In genomic region chr7:12729112-12729511, GRCh38 we compare ENCODE assay signal across 8 cellular contexts.
DNase-seq lines count a peak whose midpoint lies in the region; ATAC-seq lines count a peak whose summit lies in the region.

No MANE protein-coding gene starts in this region.

- no peak for ATAC-seq in HG02884 (IDR thresholded peaks at IDR 0.05; ENCODE audit: unreplicated experiment)
- no peak for ATAC-seq in HG03457 (IDR thresholded peaks at IDR 0.05; ENCODE audit: unreplicated experiment)

- DNase-seq in COR-L47 (lab: John Stamatoyannopoulos, UW) (peak; percentile 95), NCI-H1930 (lab: John Stamatoyannopoulos, UW) (peak; percentile 34 to 52), astrocyte of the hippocampus (ENCODE audit: low read depth, low spot score) (peak; percentile 82), left kidney (ENCODE audit: low read depth, low spot score) (peak; percentile 44), superior temporal gyrus (ENCODE audit: extremely low spot score) (no peak)
- no peak for DNase-seq in NK-92 treated with Interleukin-12 subunit alpha and Interleukin-12 subunit beta, amount 100 ng/mL, for 24 hours (lab: John Stamatoyannopoulos, UW)

Comparison
In these comparisons a context has a peak if more than half of its experiments do, and no peak if none do; other contexts are left out.
1. DNase-seq: peak in COR-L47 (single experiment), NCI-H1930 (2 of 2), astrocyte of the hippocampus (single experiment) and left kidney (single experiment); none in superior temporal gyrus (single experiment) and NK-92 treated with Interleukin-12 subunit alpha and Interleukin-12 subunit beta, amount 100 ng/mL, for 24 hours (single experiment).